In genomic region chr7:23184709-23185354, GRCh38 we compare ENCODE assay signal across 7 cellular contexts. TPM values are rescaled to one million over a fixed set of nuclear protein-coding genes. Genes with fewer than 3 reads are reported as not detected.
DNase-seq lines count a peak whose midpoint lies in the region; ATAC-seq and TF ChIP-seq lines count a peak whose summit lies in the region.

No MANE protein-coding gene starts in this region.

- no peaks in the 10 kb centered on the region for H3K9me3 ChIP-seq in SJCRH30 (replicated peaks)
- H3K9me3 ChIP-seq in spleen: no peaks in the 10 kb centered on the region

- TF ChIP-seq CTCF in spleen (IDR thresholded peaks at IDR 0.05 in 8 of 11, conservative IDR thresholded peaks at IDR 0.05 in 3 of 11): peak in 7 of 11 experiments; percentile 14 to 35 (median 27)

- H3K27me3 ChIP-seq in SJCRH30 (no peaks in the 10 kb centered on the region), spleen (replicated peaks in 1 of 7) (no peaks in the 10 kb centered on the region)

- 79 to 90% (median 84%) methylated on average over 4 of the region's 4 CpGs for WGBS in spleen, 5 donors

- no peak for ATAC-seq in GM19351 (IDR thresholded peaks at IDR 0.05; ENCODE audit: unreplicated experiment)

- no peak for TF ChIP-seq POLR2A in spleen (IDR thresholded peaks at IDR 0.05)

- intact Hi-C loops in spleen (cut with DNase I; ENCODE audit: low total_unique reads): loop anchor here (5.0 kb wide), 1 partner anchor 78 kb away; the partner anchor contains the start of gene KLHL7

- peaks cover 54% of the 10 kb centered on the region for H3K36me3 ChIP-seq in SJCRH30
- H3K36me3 ChIP-seq in spleen: peaks cover 0 to 53% (median 40%) of the 10 kb centered on the region in 6 donors

- H3K27ac ChIP-seq in SJCRH30 (no peak overlapping the region), spleen (no peak overlapping the region)

- DNase-seq in DMS53 treated with DMSO at 0.1 percent for 48 hours (lab: John Stamatoyannopoulos, UW; ENCODE audit: unreplicated experiment): peak; percentile 20
- peak; percentile 74 for DNase-seq in HT-29 (ENCODE audit: low spot score)
- peak; percentile 47 to 68 for DNase-seq in SJCRH30
- DNase-seq in fibroblast of peridontal ligament (ENCODE audit: extremely low read depth): peak; percentile 82
- DNase-seq in spleen: no peak
- no peak for DNase-seq in NCI-H524 treated with DMSO at 0.1 percent for 48 hours (lab: John Stamatoyannopoulos, UW)

- H3K4me1 ChIP-seq in SJCRH30 (no peaks in the 10 kb centered on the region), spleen (peaks cover 17 to 66% (median 40%) of the 10 kb centered on the region in 6 donors)

- no peak overlapping the region for H3K4me3 ChIP-seq in SJCRH30
- no peak overlapping the region for H3K4me3 ChIP-seq in spleen

RNA-seq across cellular contexts. Expression of gene NUP42, which starts 3.0 kb away (rescaled TPM):
- 66.8 and 97.7 TPM in 2 replicates for total RNA-seq in HT-29 (2014; rRNA removed; shearing (Covaris generic))
- 71.9 and 77.1 TPM in 2 replicates for total RNA-seq in SJCRH30 (2014; rRNA removed; shearing (Covaris generic))
- 10 to 100 TPM; 37.1 to 51.9 (median 43.9) TPM for total RNA-seq in spleen
- polyA plus RNA-seq in spleen: 10 to 100 TPM; 39.9 to 44.1 (median 43.4) TPM

Comparison
In these comparisons a context has a peak if more than half of its experiments do, and no peak if none do; other contexts are left out.
1. DNase-seq: peak in DMS53 treated with DMSO at 0.1 percent for 48 hours (single experiment), HT-29 (single experiment), SJCRH30 (2 of 2) and fibroblast of peridontal ligament (single experiment); none in spleen (single experiment) and NCI-H524 treated with DMSO at 0.1 percent for 48 hours (single experiment).